25 cellular contexts compared by ENCODE assay signal in genomic region chr15:83512459-83512858, GRCh38.
"Had no signal": no experiment of that assay in that cellular context is flagged by ENCODE, and none has a peak within 500 bp of the region (broad histone marks: within the 10 kb centered on the region; RNA-seq: fewer than 3 reads in every experiment).

No MANE protein-coding gene starts in this region.

- H3K36me3 ChIP-seq: adrenal gland, brain microvascular endothelial cell, esophagus squamous epithelium, left lung, lower lobe of right lung, right lobe of liver, thyroid gland had no signal

- ATAC-seq: activated CD4-positive, alpha-beta T cell treated with anti-CD3 and anti-CD28 coated beads for 36 hours; natural killer cell; right lobe of liver; stimulated activated naive CD8-positive, alpha-beta T cell treated with anti-CD3 and anti-CD28 coated beads, Interleukin-15, Interleukin-2, amounts not matched to agents 100 U/mL and 50 U/mL, for 24 hours; T-cell had no signal

- DNase-seq: activated CD4-positive, alpha-beta T cell treated with anti-CD3 and anti-CD28 coated beads for 36 hours; activated CD4-positive, alpha-beta T cell treated with anti-CD3 and anti-CD28 coated beads, Interleukin-2, amount 50 U/mL, for 4 hours; activated CD4-positive, CD25-positive, alpha-beta regulatory T cell; activated effector memory CD4-positive, alpha-beta T cell treated with anti-CD3 and anti-CD28 coated beads, Interleukin-2, amount 50 U/mL, for 16 hours; activated naive CD4-positive, alpha-beta T cell treated with anti-CD3 and anti-CD28 coated beads for 36 hours; activated naive CD8-positive, alpha-beta T cell treated with anti-CD3 and anti-CD28 coated beads for 36 hours; activated T-cell treated with anti-CD3 and anti-CD28 coated beads, Interleukin-2, amount 50 U/mL, for 1 hour; adrenal gland; brain microvascular endothelial cell; effector CD4-positive, alpha-beta T cell; esophagus squamous epithelium; kidney; left lung; lower lobe of right lung; mesenchymal stem cell; natural killer cell; right lobe of liver; stimulated activated CD4-positive, alpha-beta T cell treated with anti-CD3 and anti-CD28 coated beads, Interleukin-2, amount 100 ng/mL, for 48 hours; stimulated activated naive CD8-positive, alpha-beta T cell treated with anti-CD3 and anti-CD28 coated beads, Interleukin-15, Interleukin-2, amounts not matched to agents 100 U/mL and 50 U/mL, for 24 hours; T-cell; thyroid gland had no signal

- H3K27ac ChIP-seq: adrenal gland, brain microvascular endothelial cell, epithelial cell of prostate, esophagus squamous epithelium, left lung, lower lobe of right lung, right lobe of liver, thyroid gland had no signal

- H3K27me3 ChIP-seq: adrenal gland, brain microvascular endothelial cell, esophagus squamous epithelium, left lung, right lobe of liver, thyroid gland had no signal

- H3K9me3 ChIP-seq: adrenal gland, esophagus squamous epithelium, left lung, lower lobe of right lung, right lobe of liver, thyroid gland had no signal

- H3K4me3 ChIP-seq: adrenal gland, esophagus squamous epithelium, left lung, lower lobe of right lung, right lobe of liver, thyroid gland had no signal

- FAIRE-seq: astrocyte, endometrium, frontal cortex, kidney had no signal

- H3K4me1 ChIP-seq: adrenal gland, esophagus squamous epithelium, left lung, lower lobe of right lung, right lobe of liver, thyroid gland had no signal
